ENCODE assay signal across 24 cellular contexts in genomic region chr21:36047139-36047538, GRCh38.
"Had no signal": no experiment of that assay in that cellular context is flagged by ENCODE, and none has a peak within 500 bp of the region (broad histone marks: within the 10 kb centered on the region; RNA-seq: fewer than 3 reads in every experiment).

No MANE protein-coding gene starts in this region.

- FAIRE-seq: endothelial cell of umbilical vein, islet of Langerhans, small intestine had no signal

- H3K36me3 ChIP-seq: ovary had no signal

- DNase-seq: effector CD8-positive, alpha-beta T cell; foreskin keratinocyte; glutamatergic neuron; heart right ventricle; hippocampal formation; left cardiac atrium; left lung; mesendoderm; natural killer cell; occipital lobe; ovary; right lobe of liver; small intestine; stimulated activated CD4-positive, alpha-beta T cell treated with anti-CD3 and anti-CD28 coated beads, Interleukin-1b, Interleukin-23, amount 100 ng/mL, for 48 hours; stimulated activated CD4-positive, alpha-beta T cell treated with anti-CD3 and anti-CD28 coated beads, Interleukin-4, amount 100 ng/mL, for 1 hour; stimulated activated CD8-positive, alpha-beta memory T cell treated with anti-CD3 and anti-CD28 coated beads, Interleukin-4, amount 100 ng/mL, for 48 hours; stimulated activated naive CD4-positive, alpha-beta T cell; stomach; testis; tibial artery had no signal

- ATAC-seq: foreskin keratinocyte, gastroesophageal sphincter, heart right ventricle, left cardiac atrium, left lung, natural killer cell, right lobe of liver had no signal

- H3K4me3 ChIP-seq: esophagus muscularis mucosa, gastroesophageal sphincter, heart right ventricle, left lung, ovary, right lobe of liver, stomach, testis, tibial artery had no signal

- H3K9me3 ChIP-seq: esophagus muscularis mucosa, gastroesophageal sphincter, heart right ventricle, left lung, ovary, right lobe of liver, stomach, testis, tibial artery had no signal

- H3K4me1 ChIP-seq: esophagus muscularis mucosa, gastroesophageal sphincter, right lobe of liver, stomach, testis, tibial artery had no signal

- H3K27ac ChIP-seq: esophagus muscularis mucosa, foreskin keratinocyte, gastroesophageal sphincter, heart right ventricle, left lung, ovary, right lobe of liver, stomach, testis, tibial artery had no signal

- H3K27me3 ChIP-seq: esophagus muscularis mucosa, foreskin keratinocyte, gastroesophageal sphincter, heart right ventricle, left lung, ovary, right lobe of liver, stomach, testis, tibial artery had no signal
